ENCODE assay signal across 10 cellular contexts in the genomic region with DNA sequence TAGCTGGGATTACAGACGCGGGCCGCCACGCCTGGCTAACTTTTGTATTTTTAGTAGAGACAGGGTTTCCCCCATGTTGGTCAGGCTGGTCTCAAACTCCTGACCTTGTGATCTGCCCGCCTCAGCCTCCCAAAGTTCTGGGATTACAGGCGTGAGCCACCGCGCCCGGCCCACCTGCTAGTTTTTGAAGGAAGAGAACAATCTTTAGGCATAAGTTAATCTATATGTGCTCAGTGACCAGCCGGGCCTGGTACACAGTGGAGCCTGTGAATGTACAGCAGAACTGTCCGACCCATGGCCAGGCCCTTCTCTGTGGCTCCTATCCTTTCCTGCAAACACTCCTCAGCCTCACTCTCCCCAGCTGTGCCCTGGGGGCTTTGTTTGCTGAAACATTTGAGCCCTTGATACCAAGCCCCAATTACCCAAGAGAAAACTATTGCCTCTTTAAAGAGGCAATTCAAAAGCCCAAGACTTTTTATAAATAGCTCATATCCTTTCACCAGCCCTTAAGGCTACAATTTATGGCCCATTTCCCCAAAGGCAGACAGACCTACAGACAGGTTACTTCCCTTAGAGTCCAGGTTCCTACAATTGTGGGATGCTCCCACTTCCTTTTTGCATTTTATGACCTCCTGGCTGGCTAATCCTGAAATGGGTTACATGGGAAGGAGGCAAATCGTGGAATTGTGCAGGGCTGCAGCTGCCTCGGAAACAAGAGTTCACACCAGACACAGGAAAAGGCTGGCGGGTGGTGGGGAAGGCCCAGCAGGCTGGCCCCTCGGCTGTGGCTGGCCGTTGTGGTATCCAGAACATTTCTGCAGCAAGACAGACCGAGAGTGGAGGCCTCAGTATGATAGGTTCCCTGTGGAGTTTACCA. TPM values are rescaled to one million over a fixed set of nuclear protein-coding genes. Genes with fewer than 3 reads are reported as not detected.
DNase-seq lines count a peak whose midpoint lies in the region; ATAC-seq and TF ChIP-seq lines count a peak whose summit lies in the region.
"Had no signal": no experiment of that assay in that cellular context is flagged by ENCODE, and none has a peak within 500 bp of the region (broad histone marks: within the 10 kb centered on the region; RNA-seq: fewer than 3 reads in every experiment).

No MANE protein-coding gene starts in this region.

- H3K27me3 Mint-ChIP-seq in immature natural killer cell (ENCODE audit: low read depth in 3 of 3), result peaks cover 0 to 3% (median 2%) of the 10 kb centered on the region in 3 donors

- peaks cover 0 to 5% (median 0%) of the 10 kb centered on the region in 3 donors for H3K36me3 Mint-ChIP-seq in immature natural killer cell

- H3K4me1 Mint-ChIP-seq in immature natural killer cell, result peaks cover 22 to 24% of the 10 kb centered on the region in 2 donors

- peak; percentile 10 for ATAC-seq in GM19468 (IDR thresholded peaks at IDR 0.05; ENCODE audit: extremely low read depth, unreplicated experiment)
- peak; percentile 75 for ATAC-seq in HG03354 (IDR thresholded peaks at IDR 0.05; ENCODE audit: poor library complexity, severe bottlenecking, unreplicated experiment)
- ATAC-seq in esophagus mucosa, result no peak
- ATAC-seq: gastroesophageal sphincter had no signal

- no peaks in the 10 kb centered on the region for H3K9me3 Mint-ChIP-seq in immature natural killer cell

- TF ChIP-seq CTCF in BE2C (IDR thresholded peaks at IDR 0.05; ENCODE audit: low read depth, low read length), result no peak

- H3K27ac Mint-ChIP-seq in immature natural killer cell, result peak overlapping the region in 5 of 6 donors; percentile 16 to 78 (median 57)

- no peaks in the 10 kb centered on the region for H3K27me3 ChIP-seq in BE2C
- H3K27me3 ChIP-seq: gastroesophageal sphincter had no signal

- no peaks in the 10 kb centered on the region for H3K9me3 ChIP-seq in BE2C
- H3K9me3 ChIP-seq: gastroesophageal sphincter had no signal

- H3K36me3 ChIP-seq in BE2C, result peaks cover 9% of the 10 kb centered on the region
- H3K36me3 ChIP-seq: gastroesophageal sphincter had no signal

- peak overlapping the region; percentile 48 to 71 (median 57) for H3K4me3 Mint-ChIP-seq in immature natural killer cell

- H3K4me1 ChIP-seq in BE2C, result peaks cover 36% of the 10 kb centered on the region

- DNase-seq in BE2C (peak; percentile 37), immature natural killer cell (peak; percentile 14 to 34 (median 26)), A172 (ENCODE audit: low spot score) (no peak), RKO (ENCODE audit: low spot score) (no peak), SIG-M5 treated with dmso at 0.1 percent for 504 hours (lab: John Stamatoyannopoulos, UW; ENCODE audit: unreplicated experiment) (no peak)
- DNase-seq: activated CD4-positive, CD25-positive, alpha-beta regulatory T cell treated with anti-CD3 and anti-CD28 coated beads, Interleukin-2, amount 50 U/mL, for 72 hours had no signal

- no peak overlapping the region for H3K4me3 ChIP-seq in BE2C (ENCODE audit: low read depth, low read length)
- H3K4me3 ChIP-seq: gastroesophageal sphincter had no signal

RNA-seq across cellular contexts. Expression of a gene that starts 37.5 kb away (rescaled TPM):
- 166 TPM for polyA plus RNA-seq in BE2C (2012; ENCODE audit: insufficient read depth, insufficient read length, low read depth)
- polyA plus RNA-seq in immature natural killer cell, result not detected
- 1.9 and 6.7 TPM in 2 replicates for total RNA-seq in A172 (2014; rRNA removed; shearing (Covaris generic))
- total RNA-seq in esophagus mucosa, result 2.6 TPM

Comparison
In these comparisons a context has a peak if more than half of its experiments do, and no peak if none do; other contexts are left out.
1. DNase-seq: peak in BE2C (single experiment) and immature natural killer cell (3 of 3); none in A172 (single experiment), RKO (single experiment) and SIG-M5 treated with dmso at 0.1 percent for 504 hours (single experiment).